Comparison of ENCODE assay signal across 8 cellular contexts in genomic region chr3:101561630-101562328, GRCh38. TPM values are rescaled to one million over a fixed set of nuclear protein-coding genes. Genes with fewer than 3 reads are reported as not detected.
DNase-seq lines count a peak whose midpoint lies in the region; ATAC-seq and TF ChIP-seq lines count a peak whose summit lies in the region.

TSS of gene TRMT10C (plus strand) at chr3:101561868. CDS start at chr3:101564782, 2,914 bp downstream.

- H3K9ac ChIP-seq in iPS-20b (ENCODE audit: low read depth, low read length), result peak within 1 kb of the TSS; percentile 98

- peak within 1 kb of the TSS; percentile 86 for H3K4me3 ChIP-seq in A673 (ENCODE audit: low read depth, low read length, poor library complexity, severe bottlenecking)
- peak within 1 kb of the TSS; percentile 74 to 86 (median 85) for H3K4me3 ChIP-seq in breast epithelium
- peak within 1 kb of the TSS; percentile 96 for H3K4me3 ChIP-seq in iPS-20b (ENCODE audit: low read length)
- H3K4me3 ChIP-seq in skin epidermis, result peak within 1 kb of the TSS; percentile 49 to 94 (median 75)

- no peaks in the 10 kb centered on the region for H3K9me3 ChIP-seq in A673 (ENCODE audit: low read depth, low read length, poor library complexity, severe bottlenecking)
- no peaks in the 10 kb centered on the region for H3K9me3 ChIP-seq in breast epithelium
- no peaks in the 10 kb centered on the region for H3K9me3 ChIP-seq in iPS-20b (ENCODE audit: insufficient read depth, low read depth, low read length)

- intact Hi-C loops in A673 (cut with micrococcal nuclease; ENCODE audit: unreplicated experiment) (no loop called here), breast epithelium (cut with DNase I; ENCODE audit: low total_unique reads) (no loop called here)

- ATAC-seq in GM18867 (IDR thresholded peaks at IDR 0.05; ENCODE audit: unreplicated experiment) (peak; percentile 100), HG03103 (IDR thresholded peaks at IDR 0.05; ENCODE audit: low read depth, unreplicated experiment) (peak; percentile 100)

- BruUV-seq in A673 (replicated peaks; lab: Mats Ljungman, UMichigan), result TSS peak; percentile 63

- DNase-seq in A673 (ENCODE audit: low spot score) (peak; percentile 97), NCI-H2196 treated with DMSO at 0.1 percent for 48 hours (lab: John Stamatoyannopoulos, UW; ENCODE audit: unreplicated experiment) (peak; percentile 91), breast epithelium (ENCODE audit: low spot score in 2 of 2) (peak; percentile 85 to 88)

- H3K36me3 ChIP-seq in A673 (ENCODE audit: insufficient read depth, low read length, poor library complexity, severe bottlenecking) (peaks cover 20% of the 10 kb centered on the region), breast epithelium (no peaks in the 10 kb centered on the region), iPS-20b (ENCODE audit: insufficient read depth, low read depth, low read length) (peaks cover 24% of the 10 kb centered on the region)

- TF ChIP-seq CTCF in A673 (conservative IDR thresholded peaks at IDR 0.05; ENCODE audit: low read depth, low read length) (no peak), VCaP (conservative IDR thresholded peaks at IDR 0.05) (no peak), breast epithelium (IDR thresholded peaks at IDR 0.05) (no peak)

- CTCF ChIA-PET in A673 (lab: Charles Lee), result interaction anchor here (0.5 to 0.7 kb wide), 2 partner anchors 12 to 1730 kb away, joined by 5 read pairs; partner anchors contain the start of gene PCNP

- peaks cover 10% of the 10 kb centered on the region for H3K4me1 ChIP-seq in A673 (ENCODE audit: insufficient read depth, low read length, poor library complexity, severe bottlenecking)
- H3K4me1 ChIP-seq in breast epithelium, result peaks cover 0 to 9% of the 10 kb centered on the region in 2 donors
- H3K4me1 ChIP-seq in iPS-20b (ENCODE audit: insufficient read depth, low read length), result 0 out of 2 replicates have a peak, but pooled peaks cover 3% of the 10 kb centered on the region

- peak within 1 kb of the TSS; percentile 87 for H3K27ac ChIP-seq in A673 (ENCODE audit: low read depth, low read length, poor library complexity, severe bottlenecking)
- peak within 1 kb of the TSS; percentile 82 for H3K27ac ChIP-seq in VCaP
- peak within 1 kb of the TSS; percentile 90 to 91 for H3K27ac ChIP-seq in breast epithelium
- peak within 1 kb of the TSS; percentile 69 for H3K27ac ChIP-seq in iPS-20b (ENCODE audit: low read length)
- peak within 1 kb of the TSS; percentile 28 to 92 (median 85) for H3K27ac ChIP-seq in skin epidermis

- POLR2A ChIA-PET in A673 (lab: Charles Lee; ENCODE audit: low non-redundant PET), result interaction anchor here (0.5 kb wide), 1 partner anchor 12 kb away, joined by 6 read pairs; no protein-coding TSS in a partner anchor

- TF ChIP-seq POLR2A in breast epithelium (IDR thresholded peaks at IDR 0.05), result peak; percentile 77

- H3K27me3 ChIP-seq in A673 (replicated peaks; ENCODE audit: insufficient read depth, low read depth, low read length, poor library complexity) (no peaks in the 10 kb centered on the region), breast epithelium (no peaks in the 10 kb centered on the region), iPS-20b (ENCODE audit: insufficient read depth, low read length) (no peaks in the 10 kb centered on the region)

RNA-seq across cellular contexts. Expression of gene TRMT10C, which starts in this region (rescaled TPM):
- total RNA-seq in A673 (2021) (36.7 and 41.9 TPM in 2 replicates), breast epithelium (10 to 100 TPM; 17.8 to 27.2 (median 25.6) TPM)

Comparison
In these comparisons a context has a peak if more than half of its experiments do, and no peak if none do; other contexts are left out.
1. Peak in every context shown above with its lines: DNase-seq, ATAC-seq, H3K4me3 ChIP-seq and H3K27ac ChIP-seq.